Comparison of ENCODE assay signal across 17 cellular contexts in genomic region chr9:121945849-121946248, GRCh38.
DNase-seq lines count a peak whose midpoint lies in the region; ATAC-seq, FAIRE-seq and TF ChIP-seq lines count a peak whose summit lies in the region.
"Had no signal": no experiment of that assay in that cellular context is flagged by ENCODE, and none has a peak within 500 bp of the region (broad histone marks: within the 10 kb centered on the region; RNA-seq: fewer than 3 reads in every experiment).

No MANE protein-coding gene starts in this region.

- no peak overlapping the region for H2AFZ ChIP-seq in keratinocyte (ENCODE audit: control insufficient read depth, low read length)

- no peaks in the 10 kb centered on the region for H3K9me3 ChIP-seq in keratinocyte (ENCODE audit: control insufficient read depth, low read depth, low read length)
- H3K9me3 ChIP-seq: mucosa of descending colon, upper lobe of left lung had no signal

- dilution Hi-C loops in keratinocyte (cut with MboI; ENCODE audit: extremely low pct_ligation_motif_present, low sequenced_read_pairs), result no loop called here

- H3K27ac ChIP-seq in brain microvascular endothelial cell, result no peak overlapping the region
- H3K27ac ChIP-seq in keratinocyte (ENCODE audit: control insufficient read depth, insufficient read depth, low read length), result no peak overlapping the region
- H3K27ac ChIP-seq: upper lobe of left lung, VCaP had no signal

- peaks cover 7% of the 10 kb centered on the region for H4K20me1 ChIP-seq in keratinocyte (ENCODE audit: control insufficient read depth, extremely low read depth, insufficient read depth, low read length)

- no peaks in the 10 kb centered on the region for H3K36me3 ChIP-seq in brain microvascular endothelial cell (replicated peaks)
- peaks cover 5 to 24% of the 10 kb centered on the region in 2 experiments for H3K36me3 ChIP-seq in keratinocyte (ENCODE audit: control insufficient read depth in 2 of 2, extremely low read depth in 1 of 2, insufficient read depth in 2 of 2, low read length in 2 of 2)
- H3K36me3 ChIP-seq: upper lobe of left lung had no signal

- in situ Hi-C loops in brain microvascular endothelial cell (cut with HindIII; ENCODE audit: low pct_ligation_motif_present, low sequenced_read_pairs), result no loop called here

- peaks cover 14% of the 10 kb centered on the region for H3K9me1 ChIP-seq in keratinocyte (ENCODE audit: control insufficient read depth, extremely low read depth, insufficient read depth, low read length)

- H3K27me3 ChIP-seq in brain microvascular endothelial cell (replicated peaks) (no peaks in the 10 kb centered on the region), keratinocyte (ENCODE audit: control insufficient read depth, extremely low read depth, insufficient read depth, low read length) (no peaks in the 10 kb centered on the region)
- H3K27me3 ChIP-seq: upper lobe of left lung had no signal

- H3K9ac ChIP-seq in keratinocyte (ENCODE audit: control insufficient read depth, extremely low read depth, insufficient read depth, low read length), result no peak overlapping the region

- ATAC-seq in HG02981 (IDR thresholded peaks at IDR 0.05; ENCODE audit: unreplicated experiment) (no peak), omental fat pad (ENCODE audit: low FRiP score) (no peak), GM21515 (IDR thresholded peaks at IDR 0.05; ENCODE audit: unreplicated experiment) (no peak)

- TF ChIP-seq CTCF in brain microvascular endothelial cell (IDR thresholded peaks at IDR 0.05; ENCODE audit: low read depth, low read length, missing control alignments) (no peak), keratinocyte (optimal IDR thresholded peaks at IDR 0.05 in 1 of 3, IDR thresholded peaks at IDR 0.05 in 1 of 3, conservative IDR thresholded peaks at IDR 0.05 in 1 of 3; ENCODE audit: extremely low read depth in 1 of 3, insufficient read depth in 2 of 3, low read length in 3 of 3) (no peak), omental fat pad (IDR thresholded peaks at IDR 0.05) (no peak)

- peaks cover 46% of the 10 kb centered on the region for H3K79me2 ChIP-seq in keratinocyte (ENCODE audit: control insufficient read depth, insufficient read depth, low read length)

- H3K4me2 ChIP-seq in keratinocyte (ENCODE audit: control insufficient read depth, extremely low read depth, insufficient read depth, low read depth, low read length), result peak overlapping the region; percentile 57

- peak; percentile 87 for FAIRE-seq in keratinocyte (lab: Jason Lieb, UNC)
- FAIRE-seq: frontal cortex, GM12891 had no signal

- H3K4me1 ChIP-seq in keratinocyte (ENCODE audit: control insufficient read depth, extremely low read depth, insufficient read depth, low read length), result peaks cover 70% of the 10 kb centered on the region
- H3K4me1 ChIP-seq: upper lobe of left lung had no signal

- DNase-seq in AG20443 (ENCODE audit: low spot score), result peak; percentile 26
- DNase-seq in M059J (ENCODE audit: low read depth), result peak; percentile 95
- peak; percentile 10 for DNase-seq in brain microvascular endothelial cell
- no peak for DNase-seq in keratinocyte (ENCODE audit: low read depth, low spot score)
- DNase-seq in OCI-M2 (lab: John Stamatoyannopoulos, UW; ENCODE audit: unreplicated experiment), result no peak
- DNase-seq in omental fat pad (ENCODE audit: low spot score), result no peak
- DNase-seq: activated naive CD4-positive, alpha-beta T cell treated with anti-CD3 and anti-CD28 coated beads, Interleukin-2, amount 50 U/mL, for 16 hours; AML-193; mucosa of descending colon; NCI-H1930; stimulated activated CD4-positive, alpha-beta T cell treated with anti-CD3 and anti-CD28 coated beads, Interleukin-15, amount 100 ng/mL, for 24 hours; upper lobe of left lung had no signal

- H3K4me3 ChIP-seq in brain microvascular endothelial cell (ENCODE audit: low read depth, low read length) (no peak overlapping the region), keratinocyte (ENCODE audit: control insufficient read depth in 2 of 3, extremely low read depth in 1 of 3, insufficient read depth in 2 of 3, low read depth in 1 of 3, low read length in 3 of 3) (no peak overlapping the region)
- H3K4me3 ChIP-seq: mucosa of descending colon, upper lobe of left lung had no signal

Comparison
In these comparisons a context has a peak if more than half of its experiments do, and no peak if none do; other contexts are left out.
1. DNase-seq: peak in AG20443 (single experiment), M059J (single experiment) and brain microvascular endothelial cell (single experiment); none in keratinocyte (single experiment), OCI-M2 (single experiment) and omental fat pad (single experiment).